Comparison of ENCODE assay signal across 1 cellular context in genomic region chr1:21397813-21398188, GRCh38.
TF ChIP-seq lines count a peak whose summit lies in the region.

No MANE protein-coding gene starts in this region.

TF ChIP-seq in K562, 482 proteins besides CTCF, POLR2A, EP300 and RAD21 (continued from another document):
- peak; percentile 73; the same call in 1 of the 2 replicates for TF ChIP-seq RREB1 (CRISPR knock-in tag; IDR thresholded peaks at IDR 0.05)
- no peak for TF ChIP-seq ETS1 (conservative IDR thresholded peaks at IDR 0.05; ENCODE audit: control insufficient read depth, low read depth, low read length)
- no peak for TF ChIP-seq ZKSCAN3 (CRISPR knock-in tag; IDR thresholded peaks at IDR 0.05)
- no peak for TF ChIP-seq SMAD2 (IDR thresholded peaks at IDR 0.05; ENCODE audit: low read depth, low read length)
- TF ChIP-seq ZNF217 (CRISPR knock-in tag; IDR thresholded peaks at IDR 0.05): no peak
- TF ChIP-seq EHMT2 (IDR thresholded peaks at IDR 0.05): no peak
- peak in 1 of 2 experiments; percentile 50; a peak in 1 of 4 replicates for TF ChIP-seq CSDE1 (IDR thresholded peaks at IDR 0.05)
- TF ChIP-seq JUNB (CRISPR knock-in tag; conservative IDR thresholded peaks at IDR 0.05): no peak
- TF ChIP-seq GMEB1 (CRISPR knock-in tag; IDR thresholded peaks at IDR 0.05): no peak
- no peak for TF ChIP-seq ZNF140 (CRISPR knock-in tag; IDR thresholded peaks at IDR 0.05)
- no peak for TF ChIP-seq DMBX1 (CRISPR knock-in tag; IDR thresholded peaks at IDR 0.05; ENCODE audit: borderline replicate concordance)
- peak; percentile 79; the same call in 1 of the 2 replicates for TF ChIP-seq MYNN (IDR thresholded peaks at IDR 0.05)
- TF ChIP-seq MYNN (CRISPR knock-in tag; IDR thresholded peaks at IDR 0.05): no peak
- TF ChIP-seq HIVEP1 (CRISPR knock-in tag; IDR thresholded peaks at IDR 0.05): no peak
- no peak for TF ChIP-seq SMARCB1 (IDR thresholded peaks at IDR 0.05; ENCODE audit: insufficient read length, low read depth)
- TF ChIP-seq ZNF583 (CRISPR knock-in tag; IDR thresholded peaks at IDR 0.05): no peak
- TF ChIP-seq MXD1 (CRISPR knock-in tag; IDR thresholded peaks at IDR 0.05; ENCODE audit: borderline replicate concordance, poor library complexity, severe bottlenecking): no peak
- TF ChIP-seq PRDM10 (IDR thresholded peaks at IDR 0.05; ENCODE audit: partially characterized antibody): peak; percentile 20
- TF ChIP-seq NFIX (CRISPR knock-in tag; IDR thresholded peaks at IDR 0.05; ENCODE audit: low read depth): no peak
- TF ChIP-seq HMG20A (CRISPR knock-in tag; conservative IDR thresholded peaks at IDR 0.05): no peak
- 0 out of 4 replicates have a peak, but pooled peaks of 1 of the 2 experiments have one; percentile 40 for TF ChIP-seq RCOR1 (IDR thresholded peaks at IDR 0.05; ENCODE audit: borderline replicate concordance in 1 of 2, low read depth in 2 of 2, low read length in 2 of 2)
- TF ChIP-seq TCFL5 (CRISPR knock-in tag; conservative IDR thresholded peaks at IDR 0.05): no peak
- TF ChIP-seq ZNF668 (CRISPR knock-in tag; IDR thresholded peaks at IDR 0.05): no peak
- no peak for TF ChIP-seq PRPF4 (IDR thresholded peaks at IDR 0.05; ENCODE audit: insufficient read depth, low read depth, low read length, poor library complexity, severe bottlenecking)
- TF ChIP-seq TSHZ1 (CRISPR knock-in tag; IDR thresholded peaks at IDR 0.05): no peak
- TF ChIP-seq CTCFL (IDR thresholded peaks at IDR 0.05; ENCODE audit: borderline replicate concordance, insufficient read depth, low read depth, low read length, poor library complexity, severe bottlenecking): no peak
